16 cellular contexts compared by ENCODE assay signal in genomic region chr13:92158335-92158734, GRCh38.
A peak's percentile ranks its signal among the peaks of the same experiment; 100 is the strongest.
DNase-seq lines count a peak whose midpoint lies in the region; ATAC-seq and TF ChIP-seq lines count a peak whose summit lies in the region.
"Had no signal": no experiment of that assay in that cellular context is flagged by ENCODE, and none has a peak within 500 bp of the region (broad histone marks: within the 10 kb centered on the region; RNA-seq: fewer than 3 reads in every experiment).

No MANE protein-coding gene starts in this region.

- H3K4me3 ChIP-seq in epithelial cell of esophagus (ENCODE audit: low read length) = no peak overlapping the region
- H3K4me3 ChIP-seq: dorsolateral prefrontal cortex, lung, SJCRH30, thoracic aorta had no signal

- no peak for TF ChIP-seq CTCF in epithelial cell of esophagus (IDR thresholded peaks at IDR 0.05; ENCODE audit: insufficient read depth, low read depth, low read length, missing control alignments)

- intact Hi-C loops in cardiac septum (cut with DNase I) = no loop called here

- DNase-seq in A172 (ENCODE audit: low spot score) (peak; percentile 68), LHCN-M2 (ENCODE audit: low read depth) (peak; percentile 3), SKM-1 (lab: John Stamatoyannopoulos, UW; ENCODE audit: unreplicated experiment) (peak; percentile 42), epithelial cell of esophagus (ENCODE audit: low read depth) (peak; percentile 70), RPMI8226 (no peak), cardiac septum (ENCODE audit: low spot score) (no peak)
- DNase-seq in activated naive CD4-positive, alpha-beta T cell treated with Interleukin-2 at 50 U/mL for 16 hours = no peak
- DNase-seq: activated naive CD8-positive, alpha-beta T cell treated with anti-CD3 and anti-CD28 coated beads, Interleukin-2, amount 10 ng/mL, durations not matched to agents 7 days and 5 days; activated T-cell treated with anti-CD3 and anti-CD28 coated beads, Interleukin-2, amount 50 U/mL, for 24 hours; CD4-positive, alpha-beta T cell; dorsolateral prefrontal cortex; EL; SJCRH30 had no signal

- ATAC-seq in HG03280 (IDR thresholded peaks at IDR 0.05; ENCODE audit: unreplicated experiment) = no peak

Comparison
In these comparisons a context has a peak if more than half of its experiments do, and no peak if none do; other contexts are left out.
1. DNase-seq: peak in A172 (single experiment), LHCN-M2 (single experiment), SKM-1 (single experiment) and epithelial cell of esophagus (single experiment); none in RPMI8226 (single experiment), activated naive CD4-positive, alpha-beta T cell treated with Interleukin-2 at 50 U/mL for 16 hours (single experiment) and cardiac septum (single experiment).